Comparison of ENCODE assay signal across 25 cellular contexts in the genomic region with DNA sequence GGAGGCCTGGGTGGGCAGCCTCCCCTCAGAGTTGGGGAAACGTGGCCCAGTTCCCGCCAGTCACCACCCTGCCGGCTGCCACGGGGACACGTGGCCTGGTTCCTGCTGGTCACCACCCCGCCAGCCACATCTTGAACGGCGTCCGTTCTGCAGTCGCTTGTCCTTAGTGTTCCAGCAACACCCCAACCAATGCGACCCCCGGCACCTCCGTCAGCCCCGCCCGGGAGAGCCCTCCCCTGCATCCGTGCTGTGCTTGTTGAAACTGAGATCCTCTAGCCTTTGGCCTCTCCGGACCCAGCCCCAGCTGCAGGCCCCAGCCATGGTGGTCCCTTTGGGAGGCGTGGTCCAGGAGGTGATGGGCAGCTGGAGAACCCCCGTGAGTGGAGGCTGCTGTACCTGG. TPM values are rescaled to one million over a fixed set of nuclear protein-coding genes. Genes with fewer than 3 reads are reported as not detected.
"Had no signal": no experiment of that assay in that cellular context is flagged by ENCODE, and none has a peak within 500 bp of the region (broad histone marks: within the 10 kb centered on the region; RNA-seq: fewer than 3 reads in every experiment).

No MANE protein-coding gene starts in this region.

- H3K27me3 ChIP-seq: testis, transverse colon, upper lobe of left lung, upper lobe of right lung, uterus, vagina had no signal

- H3K9me3 ChIP-seq: testis, transverse colon, upper lobe of right lung, uterus, vagina had no signal

- DNase-seq: stimulated activated CD4-positive, alpha-beta T cell treated with anti-CD3 and anti-CD28 coated beads, Interleukin-2, amount 100 ng/mL, for 48 hours; stimulated activated CD4-positive, alpha-beta T cell treated with anti-CD3 and anti-CD28 coated beads, Interleukin-4, amount 100 ng/mL, for 1 hour; stimulated activated CD4-positive, alpha-beta T cell treated with anti-CD3 and anti-CD28 coated beads, Interleukin-4, amount 100 ng/mL, for 24 hours; stimulated activated CD4-positive, alpha-beta T cell treated with anti-CD3 and anti-CD28 coated beads, Interleukin-4, amount 100 ng/mL, for 4 hours; stimulated activated CD8-positive, alpha-beta memory T cell treated with anti-CD3 and anti-CD28 coated beads, Interleukin-4, amount 100 ng/mL, for 48 hours; stimulated activated naive B cell treated with anti-CD40 and anti-IgM and Interleukin-4, amounts not matched to agents 10 μg/mL and 1 μg/mL and 100 μg/mL, for 72 hours; stimulated activated naive CD4-positive, alpha-beta T cell; stimulated activated naive CD4-positive, alpha-beta T cell treated with Interleukin-2 at 50 U/mL for 16 hours; stimulated activated naive CD8-positive, alpha-beta T cell treated with anti-CD3 and anti-CD28 coated beads, Interleukin-15, amount 100 ng/mL, for 72 hours; stimulated activated naive CD8-positive, alpha-beta T cell treated with anti-CD3 and anti-CD28 coated beads, Interleukin-15, Interleukin-2, amounts not matched to agents 100 U/mL and 50 U/mL, for 24 hours; stomach; substantia nigra; testis; tibial artery; transverse colon; trophoblast cell; upper lobe of right lung; uterus had no signal

- H3K36me3 ChIP-seq: thoracic aorta, tibial nerve, transverse colon, uterus, vagina had no signal

- H3K27ac ChIP-seq: stomach, suprapubic skin, testis, thoracic aorta, tibial artery, tibial nerve, transverse colon, upper lobe of left lung, upper lobe of right lung, uterus, vagina had no signal

- ATAC-seq: stimulated activated effector memory CD8-positive, alpha-beta T cell treated with anti-CD3 and anti-CD28 coated beads, Interleukin-12 subunit alpha, Interleukin-12 subunit beta, amount 100 ng/mL, for 72 hours; stimulated activated memory B cell treated with anti-CD40 and anti-IgM and Interleukin-4, amounts not matched to agents 10 μg/mL and 1 μg/mL and 100 μg/mL, for 72 hours; stimulated activated naive B cell treated with anti-CD40 and anti-IgM and Interleukin-4, amounts not matched to agents 10 μg/mL and 1 μg/mL and 100 μg/mL, for 72 hours; stimulated activated naive CD8-positive, alpha-beta T cell treated with anti-CD3 and anti-CD28 coated beads, Interleukin-15, amount 100 ng/mL, for 72 hours; stimulated activated naive CD8-positive, alpha-beta T cell treated with anti-CD3 and anti-CD28 coated beads, Interleukin-15, Interleukin-2, amounts not matched to agents 100 U/mL and 50 U/mL, for 24 hours; upper lobe of right lung had no signal

- H3K4me1 ChIP-seq: stomach, suprapubic skin, testis, upper lobe of left lung, upper lobe of right lung had no signal

- H3K4me3 ChIP-seq: stomach, suprapubic skin, testis, thoracic aorta, tibial artery, tibial nerve, transverse colon, upper lobe of left lung, upper lobe of right lung, uterus, vagina had no signal

RNA-seq across cellular contexts. Expression of gene GABRD, which starts 49.8 kb away (rescaled TPM):
- total RNA-seq: thoracic aorta, transverse colon, vagina had no signal
